ENCODE assay signal across 8 cellular contexts in genomic region chr11:1262172-1263006, GRCh38. TPM values are rescaled to one million over a fixed set of nuclear protein-coding genes. Genes with fewer than 3 reads are reported as not detected.
A peak's percentile ranks its signal among the peaks of the same experiment; 100 is the strongest.
DNase-seq lines count a peak whose midpoint lies in the region; ATAC-seq, FAIRE-seq and TF ChIP-seq lines count a peak whose summit lies in the region.

No MANE protein-coding gene starts in this region.

- H3K27ac ChIP-seq in OCI-LY7 (ENCODE audit: low read depth, low read length, poor library complexity, severe bottlenecking) (no peak overlapping the region), epithelial cell of prostate (peak overlapping the region; percentile 68)

- H3K4me2 ChIP-seq in OCI-LY7 (ENCODE audit: low read length) = peak overlapping the region; percentile 76

- H3K4me1 ChIP-seq in OCI-LY7 (ENCODE audit: insufficient read depth, low read length, poor library complexity, severe bottlenecking) (peaks cover 11% of the 10 kb centered on the region), mucosa of descending colon (ENCODE audit: low read depth) (peaks cover 17% of the 10 kb centered on the region)

- H3K36me3 ChIP-seq in OCI-LY7 (ENCODE audit: insufficient read depth, low read length) = no peaks in the 10 kb centered on the region
- H3K36me3 ChIP-seq in mucosa of descending colon (ENCODE audit: low read depth) = no peaks in the 10 kb centered on the region

- DNase-seq in AG09319 (ENCODE audit: extremely low read depth, low read depth) = peak; percentile 79
- peak; percentile 43 for DNase-seq in GM19240 (ENCODE audit: insufficient read length, low spot score)
- DNase-seq in HTR-8/SVneo (ENCODE audit: insufficient read length, low spot score) = peak; percentile 86
- DNase-seq in OCI-LY7 (ENCODE audit: low spot score) = peak; percentile 86
- peak; percentile 85 for DNase-seq in activated T-cell treated with anti-CD3 and anti-CD28 coated beads for 48 hours (ENCODE audit: low read depth)
- peak; percentile 59 for DNase-seq in epithelial cell of prostate (ENCODE audit: low read depth, low spot score)
- peak; percentile 94 to 95 (median 94) for DNase-seq in mucosa of descending colon
- DNase-seq in stimulated activated CD8-positive, alpha-beta memory T cell treated with anti-CD3 and anti-CD28 coated beads, Interleukin-2, amount 100 ng/mL, for 1 hour (ENCODE audit: low read depth in 2 of 2) = peak; percentile 61 to 76

- CTCF ChIA-PET in OCI-LY7 (lab: Charles Lee; ENCODE audit: unreplicated experiment) = interaction anchor here (0.7 kb wide), 1 partner anchor 1922 kb away, joined by 3 read pairs; no protein-coding TSS in a partner anchor

- H3K9me2 ChIP-seq in OCI-LY7 (ENCODE audit: insufficient read depth, low read length) = no peaks in the 10 kb centered on the region

- no TSS peak for BruUV-seq in OCI-LY7 (replicated peaks; lab: Mats Ljungman, UMichigan)

- no peaks in the 10 kb centered on the region for H3K79me2 ChIP-seq in OCI-LY7 (ENCODE audit: insufficient read depth, low read depth, low read length)

- intact Hi-C loops in OCI-LY7 (cut with micrococcal nuclease; ENCODE audit: unreplicated experiment) (no loop called here), mucosa of descending colon (cut with DNase I, micrococcal nuclease) (no loop called here)

- POLR2A ChIA-PET in OCI-LY7 (lab: Charles Lee) = no interaction called here

- FAIRE-seq in HTR-8/SVneo (lab: Jason Lieb, UNC) = peak; percentile 95

- peak overlapping the region; percentile 81; the same call in 1 of the 2 replicates for H2AFZ ChIP-seq in OCI-LY7 (ENCODE audit: low read length)

- H3K9me3 ChIP-seq in OCI-LY7 (ENCODE audit: low read length) (peaks cover 8% of the 10 kb centered on the region; the same call in 1 of the 2 replicates), mucosa of descending colon (no peaks in the 10 kb centered on the region)

- TF ChIP-seq CTCF in AG09319 (IDR thresholded peaks at IDR 0.05; ENCODE audit: low read depth, low read length) (no peak), OCI-LY7 (conservative IDR thresholded peaks at IDR 0.05; ENCODE audit: low read length) (no peak), mucosa of descending colon (IDR thresholded peaks at IDR 0.05) (no peak)

- no peaks in the 10 kb centered on the region for H4K20me1 ChIP-seq in OCI-LY7 (ENCODE audit: insufficient read depth, low read length)

- H3K4me3 ChIP-seq in OCI-LY7 (ENCODE audit: low read depth, low read length, poor library complexity, severe bottlenecking) = peak overlapping the region; percentile 62
- H3K4me3 ChIP-seq in mucosa of descending colon = no peak overlapping the region

- ATAC-seq in mucosa of descending colon = peak; percentile 87

RNA-seq across cellular contexts. Expression of gene MUC5B, which starts 39.5 kb away (rescaled TPM):
- under 0.01 TPM in 1 of 2 replicates, not detected in the other for total RNA-seq in OCI-LY7 (2014; rRNA removed; shearing (Covaris generic))
- 0.02 TPM in 1 of 2 replicates, not detected in the other for total RNA-seq in OCI-LY7 (2022)
- 100 to 1,000 TPM; 133 to 431 (median 135) TPM for total RNA-seq in mucosa of descending colon

RNA-seq across cellular contexts. Expression of gene TOLLIP, which starts 47.0 kb away (rescaled TPM):
- 15.9 and 21.7 TPM in 2 replicates for total RNA-seq in OCI-LY7 (2014; rRNA removed; shearing (Covaris generic))
- 37.1 and 37.5 TPM in 2 replicates for total RNA-seq in OCI-LY7 (2022)
- total RNA-seq in mucosa of descending colon = 10 to 100 TPM; 62.4 to 65.4 (median 62.5) TPM

Comparison
In these comparisons a context has a peak if more than half of its experiments do, and no peak if none do; other contexts are left out.
1. DNase-seq: peak in every context shown above with its lines; median percentile 94 in mucosa of descending colon; 86 in HTR-8/SVneo; 86 in OCI-LY7; 85 in activated T-cell treated with anti-CD3 and anti-CD28 coated beads for 48 hours; 79 in AG09319; 68 in stimulated activated CD8-positive, alpha-beta memory T cell treated with anti-CD3 and anti-CD28 coated beads, Interleukin-2, amount 100 ng/mL, for 1 hour; 59 in epithelial cell of prostate; 43 in GM19240.
2. RNA of gene MUC5B, which starts 39.5 kb away (total RNA-seq): 133 to 431 TPM in mucosa of descending colon; under 0.01 to 0.02 TPM in OCI-LY7; every median in the first group is over 100 times any median in the second.